8 cellular contexts compared by ENCODE assay signal in genomic region chr6:131914967-131915751, GRCh38. TPM values are rescaled to one million over a fixed set of nuclear protein-coding genes. Genes with fewer than 3 reads are reported as not detected.
A peak's percentile ranks its signal among the peaks of the same experiment; 100 is the strongest.
DNase-seq lines count a peak whose midpoint lies in the region; ATAC-seq and TF ChIP-seq lines count a peak whose summit lies in the region.

No MANE protein-coding gene starts in this region.

- H3K4me3 Mint-ChIP-seq in osteocyte (ENCODE audit: unreplicated experiment) = no peak overlapping the region

- H3K27me3 Mint-ChIP-seq in osteocyte (ENCODE audit: unreplicated experiment) = peaks cover 23% of the 10 kb centered on the region

- no peak overlapping the region for H3K27ac Mint-ChIP-seq in osteocyte (ENCODE audit: unreplicated experiment)

- ATAC-seq in GM19438 (IDR thresholded peaks at IDR 0.05; ENCODE audit: low read depth, unreplicated experiment) (peak; percentile 69), HG03565 (IDR thresholded peaks at IDR 0.05; ENCODE audit: unreplicated experiment) (peak; percentile 84)

- TF ChIP-seq CTCF in osteocyte (IDR thresholded peaks at IDR 0.05) = peak; percentile 86

- DNase-seq in DMS 273 (lab: John Stamatoyannopoulos, UW; ENCODE audit: unreplicated experiment) (peak; percentile 86), OCI-M1 (lab: John Stamatoyannopoulos, UW) (peak; percentile 90), foreskin melanocyte (peak; percentile 61), osteocyte (ENCODE audit: extremely low spot score, unreplicated experiment) (no peak), ureter (ENCODE audit: low spot score) (peak; percentile 64)
- peak; percentile 4 for DNase-seq in activated effector memory CD4-positive, alpha-beta T cell treated with Interleukin-2 at 50 U/mL for 16 hours

- peaks cover 6% of the 10 kb centered on the region for H3K9me3 Mint-ChIP-seq in osteocyte (ENCODE audit: unreplicated experiment)

- no peaks in the 10 kb centered on the region for H3K36me3 Mint-ChIP-seq in osteocyte (ENCODE audit: unreplicated experiment)

- H3K4me1 Mint-ChIP-seq in osteocyte (ENCODE audit: unreplicated experiment) = no peaks in the 10 kb centered on the region

RNA-seq across cellular contexts. Expression of gene CCN2, which starts 36.0 kb away (rescaled TPM):
- total RNA-seq in osteocyte = 635 and 878 TPM in 2 replicates
- 70.9 TPM for total RNA-seq in ureter
